28 cellular contexts compared by ENCODE assay signal in the genomic region with DNA sequence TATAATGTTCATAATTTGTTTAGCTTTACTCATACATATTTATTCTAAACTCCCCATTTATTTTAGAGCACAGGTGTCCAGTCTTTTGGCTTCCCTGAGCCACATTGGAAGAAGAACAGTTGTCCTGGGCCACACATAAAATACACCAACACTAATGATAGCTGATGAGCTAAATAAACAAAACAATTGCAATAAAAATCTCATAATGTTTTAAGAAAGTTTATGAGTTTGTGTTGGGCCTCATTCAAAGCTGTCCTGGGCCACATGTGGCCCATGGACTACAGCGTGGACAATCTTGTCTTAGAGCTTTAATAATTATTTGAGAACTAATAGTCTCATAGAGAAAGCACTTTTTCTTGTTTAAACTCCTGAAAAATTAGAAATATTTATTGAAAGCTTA.
"Had no signal": no experiment of that assay in that cellular context is flagged by ENCODE, and none has a peak within 500 bp of the region (broad histone marks: within the 10 kb centered on the region; RNA-seq: fewer than 3 reads in every experiment).

No MANE protein-coding gene starts in this region.

- H3K27ac ChIP-seq: stomach, suprapubic skin, thoracic aorta, thyroid gland, tibial artery, tibial nerve, transverse colon, upper lobe of left lung, upper lobe of right lung, uterus, vagina had no signal

- H3K4me1 Mint-ChIP-seq: stimulated activated effector memory CD8-positive, alpha-beta T cell treated with anti-CD3 and anti-CD28 coated beads, Interleukin-12 subunit alpha, Interleukin-12 subunit beta, amount 100 ng/mL, for 72 hours; stimulated activated memory B cell treated with anti-CD40 and anti-IgM and Interleukin-4, amounts not matched to agents 10 μg/mL and 1 μg/mL and 100 μg/mL, for 72 hours; stimulated activated naive CD8-positive, alpha-beta T cell treated with anti-CD3 and anti-CD28 coated beads, Interleukin-15, amount 100 ng/mL, for 72 hours had no signal

- H3K4me3 Mint-ChIP-seq: stimulated activated effector memory CD8-positive, alpha-beta T cell treated with anti-CD3 and anti-CD28 coated beads, Interleukin-12 subunit alpha, Interleukin-12 subunit beta, amount 100 ng/mL, for 72 hours; stimulated activated memory B cell treated with anti-CD40 and anti-IgM and Interleukin-4, amounts not matched to agents 10 μg/mL and 1 μg/mL and 100 μg/mL, for 72 hours; stimulated activated naive CD8-positive, alpha-beta T cell treated with anti-CD3 and anti-CD28 coated beads, Interleukin-15, amount 100 ng/mL, for 72 hours; stimulated activated naive CD8-positive, alpha-beta T cell treated with anti-CD3 and anti-CD28 coated beads, Interleukin-15, Interleukin-2, amounts not matched to agents 100 ng/mL and 50 ng/mL, for 24 hours; type B pancreatic cell had no signal

- H3K36me3 Mint-ChIP-seq: stimulated activated effector memory CD8-positive, alpha-beta T cell treated with anti-CD3 and anti-CD28 coated beads, Interleukin-12 subunit alpha, Interleukin-12 subunit beta, amount 100 ng/mL, for 72 hours; stimulated activated memory B cell treated with anti-CD40 and anti-IgM and Interleukin-4, amounts not matched to agents 10 μg/mL and 1 μg/mL and 100 μg/mL, for 72 hours had no signal

- H3K4me3 ChIP-seq: stomach, suprapubic skin, testis, thoracic aorta, thyroid gland, tibial artery, tibial nerve, transverse colon, upper lobe of left lung, upper lobe of right lung, uterus, vagina had no signal

- DNase-seq: stimulated activated CD4-positive, alpha-beta T cell treated with anti-CD3 and anti-CD28 coated beads, Interleukin-2, amount 100 ng/mL, for 48 hours; stimulated activated CD4-positive, alpha-beta T cell treated with anti-CD3 and anti-CD28 coated beads, Interleukin-4, amount 100 ng/mL, for 1 hour; stimulated activated CD4-positive, alpha-beta T cell treated with anti-CD3 and anti-CD28 coated beads, Interleukin-4, amount 100 ng/mL, for 24 hours; stimulated activated CD4-positive, alpha-beta T cell treated with anti-CD3 and anti-CD28 coated beads, Interleukin-4, amount 100 ng/mL, for 4 hours; stimulated activated CD8-positive, alpha-beta memory T cell treated with anti-CD3 and anti-CD28 coated beads, Interleukin-4, amount 100 ng/mL, for 48 hours; stimulated activated naive CD4-positive, alpha-beta T cell; stimulated activated naive CD4-positive, alpha-beta T cell treated with Interleukin-2 at 50 U/mL for 16 hours; stimulated activated naive CD8-positive, alpha-beta T cell treated with anti-CD3 and anti-CD28 coated beads, Interleukin-15, amount 100 ng/mL, for 72 hours; stimulated activated naive CD8-positive, alpha-beta T cell treated with anti-CD3 and anti-CD28 coated beads, Interleukin-15, Interleukin-2, amounts not matched to agents 100 U/mL and 50 U/mL, for 24 hours; stomach; substantia nigra; testis; thyroid gland; tibial artery; transverse colon; trophoblast cell; upper lobe of left lung; upper lobe of right lung; uterus had no signal

- H3K27ac Mint-ChIP-seq: stimulated activated effector memory CD8-positive, alpha-beta T cell treated with anti-CD3 and anti-CD28 coated beads, Interleukin-12 subunit alpha, Interleukin-12 subunit beta, amount 100 ng/mL, for 72 hours; stimulated activated memory B cell treated with anti-CD40 and anti-IgM and Interleukin-4, amounts not matched to agents 10 μg/mL and 1 μg/mL and 100 μg/mL, for 72 hours; stimulated activated naive CD8-positive, alpha-beta T cell treated with anti-CD3 and anti-CD28 coated beads, Interleukin-15, amount 100 ng/mL, for 72 hours; stimulated activated naive CD8-positive, alpha-beta T cell treated with anti-CD3 and anti-CD28 coated beads, Interleukin-15, Interleukin-2, amounts not matched to agents 100 ng/mL and 50 ng/mL, for 24 hours; type B pancreatic cell had no signal

- H3K27me3 Mint-ChIP-seq: stimulated activated memory B cell treated with anti-CD40 and anti-IgM and Interleukin-4, amounts not matched to agents 10 μg/mL and 1 μg/mL and 100 μg/mL, for 72 hours; stimulated activated naive CD8-positive, alpha-beta T cell treated with anti-CD3 and anti-CD28 coated beads, Interleukin-15, amount 100 ng/mL, for 72 hours; stimulated activated naive CD8-positive, alpha-beta T cell treated with anti-CD3 and anti-CD28 coated beads, Interleukin-15, Interleukin-2, amounts not matched to agents 100 ng/mL and 50 ng/mL, for 24 hours; type B pancreatic cell had no signal

- FAIRE-seq: urothelium cell line had no signal

- H3K9me3 Mint-ChIP-seq: stimulated activated effector memory CD8-positive, alpha-beta T cell treated with anti-CD3 and anti-CD28 coated beads, Interleukin-12 subunit alpha, Interleukin-12 subunit beta, amount 100 ng/mL, for 72 hours; stimulated activated memory B cell treated with anti-CD40 and anti-IgM and Interleukin-4, amounts not matched to agents 10 μg/mL and 1 μg/mL and 100 μg/mL, for 72 hours; stimulated activated naive CD8-positive, alpha-beta T cell treated with anti-CD3 and anti-CD28 coated beads, Interleukin-15, amount 100 ng/mL, for 72 hours; stimulated activated naive CD8-positive, alpha-beta T cell treated with anti-CD3 and anti-CD28 coated beads, Interleukin-15, Interleukin-2, amounts not matched to agents 100 ng/mL and 50 ng/mL, for 24 hours; type B pancreatic cell had no signal

- ATAC-seq: stimulated activated effector memory CD8-positive, alpha-beta T cell treated with anti-CD3 and anti-CD28 coated beads, Interleukin-12 subunit alpha, Interleukin-12 subunit beta, amount 100 ng/mL, for 72 hours; stimulated activated memory B cell treated with anti-CD40 and anti-IgM and Interleukin-4, amounts not matched to agents 10 μg/mL and 1 μg/mL and 100 μg/mL, for 72 hours; stimulated activated naive CD8-positive, alpha-beta T cell treated with anti-CD3 and anti-CD28 coated beads, Interleukin-15, amount 100 ng/mL, for 72 hours; stimulated activated naive CD8-positive, alpha-beta T cell treated with anti-CD3 and anti-CD28 coated beads, Interleukin-15, Interleukin-2, amounts not matched to agents 100 U/mL and 50 U/mL, for 24 hours; upper lobe of right lung had no signal
